Comparison of ENCODE assay signal across 21 cellular contexts in the genomic region with DNA sequence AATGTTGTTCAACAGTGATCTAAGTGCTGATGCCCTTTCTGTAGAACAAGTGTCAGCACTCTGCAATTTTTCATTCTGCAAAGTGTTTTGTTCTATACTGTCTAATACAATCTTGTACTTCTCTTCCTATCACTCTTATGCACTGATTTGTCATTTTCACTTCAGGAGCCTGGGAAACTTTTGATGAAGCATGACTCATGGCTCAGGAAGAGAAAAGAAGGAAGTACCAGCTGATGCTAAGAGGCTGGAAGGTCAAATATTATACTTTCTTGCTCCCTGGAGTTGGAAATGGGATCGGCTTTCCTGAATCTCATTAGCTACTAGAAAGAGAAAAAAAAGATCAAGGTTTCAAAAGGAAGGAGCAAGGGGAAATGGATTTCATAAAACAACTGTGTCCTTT. TPM values are rescaled to one million over a fixed set of nuclear protein-coding genes. Genes with fewer than 3 reads are reported as not detected.
DNase-seq lines count a peak whose midpoint lies in the region; ATAC-seq, FAIRE-seq and TF ChIP-seq lines count a peak whose summit lies in the region.
"Had no signal": no experiment of that assay in that cellular context is flagged by ENCODE, and none has a peak within 500 bp of the region (broad histone marks: within the 10 kb centered on the region; RNA-seq: fewer than 3 reads in every experiment).

No MANE protein-coding gene starts in this region.

- DNase-seq in ELR (ENCODE audit: low read depth), result peak; percentile 64
- DNase-seq in RWPE1 (ENCODE audit: low spot score), result peak; percentile 4
- DNase-seq in endothelial cell of umbilical vein (ENCODE audit: low read depth, low spot score), result peak; percentile 88
- DNase-seq in myocyte (ENCODE audit: low read depth), result peak; percentile 49
- DNase-seq in activated CD8-positive, alpha-beta memory T cell treated with anti-CD3 and anti-CD28 coated beads, Interleukin-2, amount 50 U/mL, for 4 hours, result no peak
- DNase-seq in effector CD8-positive, alpha-beta T cell (lab: John Stamatoyannopoulos, UW), result no peak
- DNase-seq in activated CD4-positive, alpha-beta T cell treated with anti-CD3 and anti-CD28 coated beads, Interleukin-2, amount 50 U/mL, for 1 hour, result no peak
- DNase-seq: activated B cell treated with CpG ODN at 0.5 μM for 24 hours; activated CD8-positive, alpha-beta memory T cell treated with anti-CD3 and anti-CD28 coated beads, Interleukin-2, amount 10 ng/mL, durations not matched to agents 7 days and 5 days; activated gamma-delta T cell; BE2C; DMS 273 treated with DMSO at 0.1 percent for 48 hours; lower lobe of right lung; MG63; NCI-H2029; nephron progenitor cell; stimulated activated CD4-positive, alpha-beta T cell treated with anti-CD3 and anti-CD28 coated beads, Interleukin-1b, Interleukin-23, amount 100 ng/mL, for 48 hours had no signal

- no peak overlapping the region for H3K27ac ChIP-seq in RWPE1
- H3K27ac ChIP-seq in endothelial cell of umbilical vein (ENCODE audit: insufficient read depth, low read depth, low read length), result peak overlapping the region; percentile 4
- H3K27ac ChIP-seq: lower lobe of right lung, suprapubic skin had no signal

- dilution Hi-C loops in endothelial cell of umbilical vein (cut with MboI; ENCODE audit: extremely low pct_ligation_motif_present, low sequenced_read_pairs), result no loop called here

- no peaks in the 10 kb centered on the region for H4K20me1 ChIP-seq in endothelial cell of umbilical vein (replicated peaks; ENCODE audit: control insufficient read depth, extremely low read depth, insufficient read depth, low read length)

- no peak overlapping the region for H2AFZ ChIP-seq in endothelial cell of umbilical vein (ENCODE audit: low read depth, low read length)

- intact Hi-C loops in endothelial cell of umbilical vein (cut with micrococcal nuclease), result loop anchor here (2.0 kb wide), 1 partner anchor 144 kb away; no protein-coding TSS in a partner anchor

- no peak for TF ChIP-seq POLR2A in endothelial cell of umbilical vein (IDR thresholded peaks at IDR 0.05; ENCODE audit: low read depth, low read length)

- H3K79me2 ChIP-seq in endothelial cell of umbilical vein (ENCODE audit: control insufficient read depth, insufficient read depth, low read length), result no peaks in the 10 kb centered on the region

- H3K9me1 ChIP-seq in endothelial cell of umbilical vein (replicated peaks; ENCODE audit: control insufficient read depth, extremely low read depth, insufficient read depth, low read length), result no peaks in the 10 kb centered on the region

- CTCF ChIA-PET in RWPE1 (lab: Yijun Ruan, JAX), result no interaction called here
- CTCF ChIA-PET in endothelial cell of umbilical vein (lab: Charles Lee), result interaction anchor here (0.7 to 1.6 kb wide), 10 partner anchors 9 to 174 kb away, joined by 3 to 8 read pairs (median 4); no protein-coding TSS in a partner anchor

- FAIRE-seq in endothelial cell of umbilical vein (lab: Jason Lieb, UNC), result peak; percentile 90
- FAIRE-seq: frontal cortex, HTR-8/SVneo had no signal

- no peaks in the 10 kb centered on the region for H3K36me3 ChIP-seq in endothelial cell of umbilical vein (ENCODE audit: control insufficient read depth in 2 of 2, extremely low read depth in 1 of 2, insufficient read depth in 2 of 2, low read length in 2 of 2)
- H3K36me3 ChIP-seq: BE2C, lower lobe of right lung, MG63, suprapubic skin had no signal

- POLR2A ChIA-PET in RWPE1 (lab: Yijun Ruan, JAX; ENCODE audit: low non-redundant PET) (no interaction called here), endothelial cell of umbilical vein (lab: Charles Lee) (no interaction called here)

- H3K4me3 ChIP-seq in endothelial cell of umbilical vein (replicated peaks in 1 of 3; ENCODE audit: insufficient read depth in 1 of 3, low read depth in 1 of 3, low read length in 3 of 3), result no peak overlapping the region
- H3K4me3 ChIP-seq: lower lobe of right lung, MG63, suprapubic skin had no signal

- TF ChIP-seq CTCF in RWPE1 (conservative IDR thresholded peaks at IDR 0.05; ENCODE audit: low read depth) (no peak), endothelial cell of umbilical vein (IDR thresholded peaks at IDR 0.05; ENCODE audit: extremely low read depth in 1 of 2, insufficient read depth in 1 of 2, low read depth in 1 of 2, low read length in 2 of 2) (no peak)

- H3K4me1 ChIP-seq in endothelial cell of umbilical vein (ENCODE audit: control insufficient read depth, extremely low read depth, insufficient read depth, low read length), result peaks cover 9% of the 10 kb centered on the region
- H3K4me1 ChIP-seq: lower lobe of right lung, suprapubic skin had no signal

- BruUV-seq in endothelial cell of umbilical vein (replicated peaks; lab: Mats Ljungman, UMichigan), result no TSS peak

- ATAC-seq in HG02973 (IDR thresholded peaks at IDR 0.05; ENCODE audit: unreplicated experiment), result no peak
- ATAC-seq: activated CD8-positive, alpha-beta memory T cell treated with anti-CD3 and anti-CD28 coated beads, Interleukin-2, amount 10 ng/mL, durations not matched to agents 7 days and 5 days; lower lobe of right lung had no signal

- H3K9me3 ChIP-seq in endothelial cell of umbilical vein (replicated peaks; ENCODE audit: control insufficient read depth, insufficient read depth, low read length), result no peaks in the 10 kb centered on the region
- H3K9me3 ChIP-seq: BE2C, lower lobe of right lung, MG63, suprapubic skin had no signal

- H3K9ac ChIP-seq in endothelial cell of umbilical vein (replicated peaks; ENCODE audit: extremely low read depth, insufficient read depth, low read length), result no peak overlapping the region

- H3K4me2 ChIP-seq in endothelial cell of umbilical vein (ENCODE audit: insufficient read depth, low read length), result peak overlapping the region; percentile 16

- H3K27me3 ChIP-seq in endothelial cell of umbilical vein (ENCODE audit: control insufficient read depth in 2 of 2, insufficient read depth in 2 of 2, low read length in 2 of 2), result no peaks in the 10 kb centered on the region
- H3K27me3 ChIP-seq: BE2C, MG63, suprapubic skin had no signal

TF ChIP-seq in endothelial cell of umbilical vein, 7 proteins besides CTCF, POLR2A, EP300 and RAD21:
- TF ChIP-seq MYC (IDR thresholded peaks at IDR 0.05; ENCODE audit: low read depth, low read length), result no peak
- TF ChIP-seq GATA2 (IDR thresholded peaks at IDR 0.05; ENCODE audit: insufficient read depth, insufficient read length, low read depth, low read length), result peak; percentile 35
- TF ChIP-seq EZH2 (IDR thresholded peaks at IDR 0.05; ENCODE audit: borderline replicate concordance, low read depth, low read length, severe bottlenecking), result no peak
- TF ChIP-seq, protein P1, sequence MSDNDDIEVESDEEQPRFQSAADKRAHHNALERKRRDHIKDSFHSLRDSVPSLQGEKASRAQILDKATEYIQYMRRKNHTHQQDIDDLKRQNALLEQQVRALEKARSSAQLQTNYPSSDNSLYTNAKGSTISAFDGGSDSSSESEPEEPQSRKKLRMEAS (IDR thresholded peaks at IDR 0.05; ENCODE audit: insufficient read depth, insufficient read length), result no peak
- no peak for TF ChIP-seq POLR2AphosphoS5 (IDR thresholded peaks at IDR 0.05; ENCODE audit: insufficient read depth, low read depth, low read length)
- peak; percentile 88 for TF ChIP-seq JUN (IDR thresholded peaks at IDR 0.05; ENCODE audit: borderline replicate concordance, insufficient read depth, insufficient read length, low read depth)
- peak; percentile 88 for TF ChIP-seq FOS (IDR thresholded peaks at IDR 0.05; ENCODE audit: borderline replicate concordance, insufficient read depth, low read length)

RNA-seq across cellular contexts. Expression of a gene that starts 45.8 kb away (rescaled TPM):
- total RNA-seq in endothelial cell of umbilical vein (0.14 and 0.51 TPM in 2 replicates), myocyte (2.3 and 7.9 TPM in 2 replicates)
- 0.11 and 0.49 TPM in 2 replicates for polyA plus RNA-seq in endothelial cell of umbilical vein
- 0.14 and 0.18 TPM in 2 replicates for polyA plus RNA-seq in endothelial cell of umbilical vein (2011; cell fraction: cytosol; rRNA removed)
- 1.7 TPM in 2 replicates for polyA plus RNA-seq in endothelial cell of umbilical vein (2011; cell fraction: nucleus; rRNA removed)
- polyA plus RNA-seq in endothelial cell of umbilical vein (2012), result 0.14 and 0.52 TPM in 2 replicates
- 0.56 and 1.3 TPM in 2 replicates for polyA minus RNA-seq in endothelial cell of umbilical vein
- polyA minus RNA-seq in endothelial cell of umbilical vein (2011; cell fraction: cytosol; rRNA and poly(A)+ RNA removed), result not detected
- 1.4 and 3.4 TPM in 2 replicates for polyA minus RNA-seq in endothelial cell of umbilical vein (2011; cell fraction: nucleus; rRNA and poly(A)+ RNA removed)
- 15.7 TPM for polyA plus RNA-seq in myocyte (2012)
- total RNA-seq: activated B cell treated with CpG ODN at 0.5 μM for 24 hours had no signal

Comparison
In these comparisons a context has a peak if more than half of its experiments do, and no peak if none do; other contexts are left out.
1. DNase-seq: peak in ELR (single experiment), RWPE1 (single experiment), endothelial cell of umbilical vein (single experiment) and myocyte (single experiment); none in activated CD8-positive, alpha-beta memory T cell treated with anti-CD3 and anti-CD28 coated beads, Interleukin-2, amount 50 U/mL, for 4 hours (single experiment), effector CD8-positive, alpha-beta T cell (single experiment) and activated CD4-positive, alpha-beta T cell treated with anti-CD3 and anti-CD28 coated beads, Interleukin-2, amount 50 U/mL, for 1 hour (single experiment).